ENCODE assay signal across 7 cellular contexts in genomic region chr4:139301821-139302611, GRCh38. TPM values are rescaled to one million over a fixed set of nuclear protein-coding genes. Genes with fewer than 3 reads are reported as not detected.
DNase-seq lines count a peak whose midpoint lies in the region; ATAC-seq and TF ChIP-seq lines count a peak whose summit lies in the region.

NDUFC1 (minus strand) TSS chr4:139302477; CDS start chr4:139295798, 6,679 bp downstream.

- H3K36me3 Mint-ChIP-seq in activated B cell treated with CpG ODN at 0.5 μM for 24 hours (ENCODE audit: low read depth): peaks cover 42% of the 10 kb centered on the region
- peaks cover 20% of the 10 kb centered on the region for H3K36me3 Mint-ChIP-seq in central memory CD8-positive, alpha-beta T cell (ENCODE audit: insufficient read depth)

- peaks cover 3% of the 10 kb centered on the region for H3K9me3 Mint-ChIP-seq in activated B cell treated with CpG ODN at 0.5 μM for 24 hours
- no peaks in the 10 kb centered on the region for H3K9me3 Mint-ChIP-seq in central memory CD8-positive, alpha-beta T cell

- peak within 1 kb of the TSS; percentile 98 for H3K27ac Mint-ChIP-seq in activated B cell treated with CpG ODN at 0.5 μM for 24 hours
- peak within 1 kb of the TSS; percentile 100 for H3K27ac Mint-ChIP-seq in central memory CD8-positive, alpha-beta T cell (ENCODE audit: low read depth)

- POLR2A ChIA-PET in activated B cell treated with CpG ODN at 0.5 μM for 24 hours (lab: Charles Lee): interaction anchor here (0.6 to 3.8 kb wide), 14 partner anchors 10 to 287 kb away, joined by 3 to 74 read pairs (median 6); partner anchors contain the start of genes ELF2, NOCT and SETD7

- DNase-seq in NCI-H1694 treated with DMSO at 0.1 percent for 48 hours (lab: John Stamatoyannopoulos, UW): peak; percentile 15
- DNase-seq in activated B cell treated with CpG ODN at 0.5 μM for 24 hours: peak; percentile 67
- DNase-seq in central memory CD8-positive, alpha-beta T cell (ENCODE audit: low spot score in 2 of 2): peak; percentile 49 to 51
- peak; percentile 62 for DNase-seq in kidney tubule cell (ENCODE audit: low spot score)
- peak; percentile 69 to 72 for DNase-seq in stimulated activated CD4-positive, alpha-beta T cell treated with anti-CD3 and anti-CD28 coated beads, Interleukin-2, amount 100 ng/mL, for 24 hours

- intact Hi-C loops in activated B cell treated with CpG ODN at 0.5 μM for 24 hours (cut with micrococcal nuclease): loop anchor here (1.0 to 5.0 kb wide), 8 partner anchors 11 to 853 kb away; partner anchors contain the start of genes ELF2, MAML3, NOCT and SETD7

- ATAC-seq in GM18505 (IDR thresholded peaks at IDR 0.05; ENCODE audit: unreplicated experiment) (peak; percentile 31), HG02840 (IDR thresholded peaks at IDR 0.05; ENCODE audit: low FRiP score, unreplicated experiment) (peak; percentile 35), activated B cell treated with CpG ODN at 0.5 μM for 24 hours (ENCODE audit: low read depth) (peak; percentile 43)
- ATAC-seq in central memory CD8-positive, alpha-beta T cell (replicated peaks; ENCODE audit: extremely low read depth, poor library complexity, severe bottlenecking): peak; percentile 37

- TF ChIP-seq CTCF in activated B cell treated with CpG ODN at 0.5 μM for 24 hours (IDR thresholded peaks at IDR 0.05): no peak

- CTCF ChIA-PET in activated B cell treated with CpG ODN at 0.5 μM for 24 hours (lab: Charles Lee): interaction anchor here (1.0 to 1.9 kb wide), 5 partner anchors 31 to 272 kb away, joined by 3 to 8 read pairs (median 5); no protein-coding TSS in a partner anchor

- H3K27me3 Mint-ChIP-seq in activated B cell treated with CpG ODN at 0.5 μM for 24 hours: no peaks in the 10 kb centered on the region
- no peaks in the 10 kb centered on the region for H3K27me3 Mint-ChIP-seq in central memory CD8-positive, alpha-beta T cell

- no peak for TF ChIP-seq POLR2A in GM18505 (IDR thresholded peaks at IDR 0.05; ENCODE audit: borderline replicate concordance, extremely low read depth, insufficient read depth, insufficient read length)

- peak within 1 kb of the TSS; percentile 99 for H3K4me3 Mint-ChIP-seq in activated B cell treated with CpG ODN at 0.5 μM for 24 hours
- peak within 1 kb of the TSS; percentile 100 for H3K4me3 Mint-ChIP-seq in central memory CD8-positive, alpha-beta T cell

- peaks cover 55% of the 10 kb centered on the region for H3K4me1 Mint-ChIP-seq in activated B cell treated with CpG ODN at 0.5 μM for 24 hours
- H3K4me1 Mint-ChIP-seq in central memory CD8-positive, alpha-beta T cell: peaks cover 48% of the 10 kb centered on the region

RNA-seq across cellular contexts. Expression of gene NDUFC1, which starts in this region (rescaled TPM):
- 34.3 and 35.9 TPM in 2 replicates for total RNA-seq in activated B cell treated with CpG ODN at 0.5 μM for 24 hours

Comparison
In these comparisons a context has a peak if more than half of its experiments do, and no peak if none do; other contexts are left out.
1. Peak in every context shown above with its lines: DNase-seq and ATAC-seq.
2. DNase-seq: peak in every context shown above with its lines; median percentile 70 in stimulated activated CD4-positive, alpha-beta T cell treated with anti-CD3 and anti-CD28 coated beads, Interleukin-2, amount 100 ng/mL, for 24 hours; 67 in activated B cell treated with CpG ODN at 0.5 μM for 24 hours; 62 in kidney tubule cell; 50 in central memory CD8-positive, alpha-beta T cell; 15 in NCI-H1694 treated with DMSO at 0.1 percent for 48 hours.